Comparison of ENCODE assay signal across 9 cellular contexts in the genomic region with DNA sequence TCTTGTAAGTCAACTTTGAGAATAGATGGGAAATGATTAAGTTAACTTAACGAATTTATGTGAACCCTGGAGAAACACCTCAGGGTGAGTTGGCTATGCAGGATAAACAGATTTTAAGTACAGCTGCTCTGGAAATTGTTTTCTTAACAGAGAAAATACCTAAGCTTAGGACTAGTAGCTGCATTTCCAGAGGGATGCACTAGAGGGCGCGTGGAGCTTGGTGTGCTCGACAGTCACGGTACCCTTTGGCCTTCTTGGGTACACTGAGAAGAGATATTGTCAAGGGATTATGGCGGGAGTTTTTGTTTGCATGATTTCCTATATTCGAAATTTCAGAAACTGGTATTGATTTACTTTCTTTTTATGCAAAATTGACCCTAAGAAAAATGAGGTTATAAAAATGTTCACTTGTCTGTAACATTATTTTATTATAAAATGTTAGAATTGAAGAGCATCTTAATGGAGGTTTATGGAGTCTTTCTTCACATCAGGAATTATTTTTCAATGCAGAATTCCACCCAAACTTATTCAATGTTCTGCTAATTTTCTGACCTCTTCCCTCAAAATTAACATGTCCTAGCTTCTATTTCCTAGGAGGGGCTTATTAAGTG. TPM values are rescaled to one million over a fixed set of nuclear protein-coding genes. Genes with fewer than 3 reads are reported as not detected.
DNase-seq lines count a peak whose midpoint lies in the region; ATAC-seq and TF ChIP-seq lines count a peak whose summit lies in the region.
"Had no signal": no experiment of that assay in that cellular context is flagged by ENCODE, and none has a peak within 500 bp of the region (broad histone marks: within the 10 kb centered on the region; RNA-seq: fewer than 3 reads in every experiment).

No MANE protein-coding gene starts in this region.

- H3K36me3 ChIP-seq in NT2/D1 (ENCODE audit: insufficient read depth, insufficient read length, low read length): no peaks in the 10 kb centered on the region
- no peaks in the 10 kb centered on the region for H3K36me3 ChIP-seq in esophagus squamous epithelium

- no peak for TF ChIP-seq POLR2A in esophagus squamous epithelium (IDR thresholded peaks at IDR 0.05)

- intact Hi-C loops in esophagus squamous epithelium (cut with DNase I) (loop anchor here (10.0 kb wide), 1 partner anchor 679 kb away; no protein-coding TSS in a partner anchor), natural killer cell (cut with micrococcal nuclease) (loop anchor here (5.0 kb wide), 2 partner anchors 462 to 682 kb away; no protein-coding TSS in a partner anchor)

- H3K4me1 ChIP-seq in NT2/D1 (ENCODE audit: insufficient read depth, insufficient read length) (no peaks in the 10 kb centered on the region), esophagus squamous epithelium (no peaks in the 10 kb centered on the region)

- 1 to 4% methylated on average over 7 of the region's 7 CpGs for WGBS in esophagus squamous epithelium, 2 donors

- H3K27me3 ChIP-seq in NT2/D1 (ENCODE audit: insufficient read depth, insufficient read length) (no peaks in the 10 kb centered on the region), esophagus squamous epithelium (no peaks in the 10 kb centered on the region)

- peak; percentile 93 for ATAC-seq in GM21528 (IDR thresholded peaks at IDR 0.05; ENCODE audit: low FRiP score, unreplicated experiment)
- peak in 2 of 3 donors; percentile 59 to 75 for ATAC-seq in natural killer cell

- H3K4me3 ChIP-seq in NT2/D1 (ENCODE audit: insufficient read length, low read depth) (no peak overlapping the region), esophagus squamous epithelium (no peak overlapping the region)

- peak in 5 of 6 experiments; percentile 64 to 71 (median 68) for TF ChIP-seq CTCF in esophagus squamous epithelium (IDR thresholded peaks at IDR 0.05)
- TF ChIP-seq CTCF in natural killer cell (IDR thresholded peaks at IDR 0.05): peak; percentile 80

- H3K9ac ChIP-seq in NT2/D1 (ENCODE audit: insufficient read length, low read depth): no peak overlapping the region

- H3K4me1 Mint-ChIP-seq in natural killer cell: no peaks in the 10 kb centered on the region

- H3K9me3 Mint-ChIP-seq in natural killer cell: no peaks in the 10 kb centered on the region
- H3K9me3 Mint-ChIP-seq: dendritic cell treated with granulocyte-macrophage colony-stimulating factor and Interleukin-4, amounts not matched to agents 40 ng/mL and 50 ng/mL, for 4 days had no signal

- peaks cover 0 to 3% of the 10 kb centered on the region in 2 donors for H3K27me3 Mint-ChIP-seq in natural killer cell (ENCODE audit: low read depth in 2 of 2)

- H3K27ac ChIP-seq in esophagus squamous epithelium: no peak overlapping the region

- no peak overlapping the region for H3K27ac Mint-ChIP-seq in natural killer cell
- H3K27ac Mint-ChIP-seq: dendritic cell treated with granulocyte-macrophage colony-stimulating factor and Interleukin-4, amounts not matched to agents 40 ng/mL and 50 ng/mL, for 4 days had no signal

- H3K9me3 ChIP-seq in NT2/D1 (ENCODE audit: insufficient read depth, low read length) (no peaks in the 10 kb centered on the region), esophagus squamous epithelium (no peaks in the 10 kb centered on the region)

- peak; percentile 54 for DNase-seq in DMS79 treated with DMSO at 0.1 percent for 48 hours (lab: John Stamatoyannopoulos, UW)
- DNase-seq in HuH-7.5 (ENCODE audit: low spot score): peak; percentile 20
- DNase-seq in NT2/D1 (ENCODE audit: low read depth, low spot score): peak; percentile 77
- DNase-seq in activated CD8-positive, alpha-beta memory T cell treated with anti-CD3 and anti-CD28 coated beads, Interleukin-2, amount 50 U/mL, for 24 hours (ENCODE audit: extremely low read depth): peak; percentile 15
- no peak for DNase-seq in esophagus squamous epithelium (lab: John Stamatoyannopoulos, UW)
- DNase-seq in natural killer cell: no peak
- DNase-seq in stimulated activated naive CD4-positive, alpha-beta T cell (lab: John Stamatoyannopoulos, UW): peak; percentile 4 to 54 (median 26)

- no peak overlapping the region for H3K4me3 Mint-ChIP-seq in natural killer cell
- H3K4me3 Mint-ChIP-seq: dendritic cell treated with granulocyte-macrophage colony-stimulating factor and Interleukin-4, amounts not matched to agents 40 ng/mL and 50 ng/mL, for 4 days had no signal

- no peaks in the 10 kb centered on the region for H3K36me3 Mint-ChIP-seq in natural killer cell

RNA-seq across cellular contexts. Expression of gene MYO3A, which starts 58.4 kb away (rescaled TPM):
- total RNA-seq in esophagus squamous epithelium (1 to 10 TPM in 3 of 4 donors, under 1 TPM in 1; 0.35 to 3.1 (median 1.9) TPM), natural killer cell (not detected)

Comparison
In these comparisons a context has a peak if more than half of its experiments do, and no peak if none do; other contexts are left out.
1. DNase-seq: peak in DMS79 treated with DMSO at 0.1 percent for 48 hours (single experiment), HuH-7.5 (single experiment), NT2/D1 (single experiment), activated CD8-positive, alpha-beta memory T cell treated with anti-CD3 and anti-CD28 coated beads, Interleukin-2, amount 50 U/mL, for 24 hours (single experiment) and stimulated activated naive CD4-positive, alpha-beta T cell (6 of 6); none in esophagus squamous epithelium (single experiment) and natural killer cell (single experiment).